Comparison of ENCODE assay signal across 8 cellular contexts in the genomic region with DNA sequence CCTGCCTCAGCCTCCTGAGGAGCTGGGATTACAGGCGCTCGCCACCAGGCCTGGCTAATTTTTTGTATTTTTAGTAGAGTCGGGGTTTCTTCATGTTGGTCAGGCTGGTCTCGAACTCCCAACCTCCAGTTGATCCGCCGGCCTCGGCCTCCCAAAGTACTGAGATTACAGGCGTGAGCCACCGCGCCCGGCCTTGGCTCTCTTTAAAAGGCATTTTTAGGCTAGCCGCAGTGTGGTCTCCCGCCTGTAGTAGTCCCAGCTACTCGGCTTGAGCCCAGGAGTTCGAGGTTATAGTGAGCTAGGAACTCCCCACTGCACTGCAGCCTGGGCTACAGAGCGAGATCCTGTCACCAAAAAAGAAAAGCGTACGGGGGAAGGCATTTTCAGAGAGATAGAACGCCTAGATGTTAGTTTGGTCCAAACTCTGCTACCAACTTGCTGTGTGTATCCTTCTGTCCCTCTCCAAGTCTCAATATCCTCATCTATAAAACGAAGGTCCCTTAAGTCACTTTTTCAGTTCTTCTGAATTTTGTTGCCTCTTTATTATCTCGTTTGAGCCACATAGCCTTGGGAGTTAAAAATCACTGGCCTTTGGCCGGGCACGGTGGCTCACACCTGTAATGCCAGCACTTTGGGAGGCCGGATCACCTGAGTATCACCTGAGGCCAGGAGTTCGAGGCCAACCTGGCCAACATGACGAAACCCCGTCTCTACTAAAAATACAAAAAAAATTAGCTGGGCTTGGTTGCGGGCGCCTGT. TPM values are rescaled to one million over a fixed set of nuclear protein-coding genes. Genes with fewer than 3 reads are reported as not detected.
DNase-seq lines count a peak whose midpoint lies in the region; ATAC-seq, FAIRE-seq and TF ChIP-seq lines count a peak whose summit lies in the region.

No MANE protein-coding gene starts in this region.

- H3K4me1 Mint-ChIP-seq in CD4-positive, CD25-positive, alpha-beta regulatory T cell: peaks cover 13 to 49% (median 37%) of the 10 kb centered on the region in 4 donors
- peaks cover 44% of the 10 kb centered on the region for H3K4me1 Mint-ChIP-seq in activated CD4-positive, alpha-beta T cell treated with anti-CD3 and anti-CD28 coated beads, Interleukin-2, amount 10 ng/mL, durations not matched to agents 7 days and 5 days
- H3K4me1 Mint-ChIP-seq in nephron progenitor cell: peaks cover 20% of the 10 kb centered on the region

- no peak for TF ChIP-seq POLR2A in endothelial cell of umbilical vein (IDR thresholded peaks at IDR 0.05; ENCODE audit: low read depth, low read length)

- BruUV-seq in endothelial cell of umbilical vein (replicated peaks; lab: Mats Ljungman, UMichigan): TSS peak; percentile 90

- H3K9ac ChIP-seq in endothelial cell of umbilical vein (replicated peaks; ENCODE audit: extremely low read depth, insufficient read depth, low read length): peak overlapping the region; percentile 98

- peaks cover 9% of the 10 kb centered on the region for H3K27me3 Mint-ChIP-seq in CD4-positive, CD25-positive, alpha-beta regulatory T cell
- H3K27me3 Mint-ChIP-seq in activated CD4-positive, alpha-beta T cell treated with anti-CD3 and anti-CD28 coated beads, Interleukin-2, amount 10 ng/mL, durations not matched to agents 7 days and 5 days: no peaks in the 10 kb centered on the region
- peaks cover 6% of the 10 kb centered on the region for H3K27me3 Mint-ChIP-seq in nephron progenitor cell (ENCODE audit: low read depth, poor library complexity)

- intact Hi-C loops in endothelial cell of umbilical vein (cut with micrococcal nuclease): loop anchor here (2.0 kb wide), 2 partner anchors 71 to 81 kb away; a partner anchor contains a TSS

- H3K27me3 ChIP-seq in CD4-positive, CD25-positive, alpha-beta regulatory T cell (ENCODE audit: control insufficient read depth, insufficient read depth, low read length): no peaks in the 10 kb centered on the region
- H3K27me3 ChIP-seq in endothelial cell of umbilical vein (ENCODE audit: control insufficient read depth in 2 of 2, insufficient read depth in 2 of 2, low read length in 2 of 2) (no peaks in the 10 kb centered on the region), thoracic aorta (replicated peaks; ENCODE audit: insufficient read depth) (no peaks in the 10 kb centered on the region)

- no peaks in the 10 kb centered on the region for H3K9me3 Mint-ChIP-seq in CD4-positive, CD25-positive, alpha-beta regulatory T cell
- H3K9me3 Mint-ChIP-seq in activated CD4-positive, alpha-beta T cell treated with anti-CD3 and anti-CD28 coated beads, Interleukin-2, amount 10 ng/mL, durations not matched to agents 7 days and 5 days: no peaks in the 10 kb centered on the region
- H3K9me3 Mint-ChIP-seq in nephron progenitor cell: no peaks in the 10 kb centered on the region

- CTCF ChIA-PET in activated CD4-positive, alpha-beta T cell treated with anti-CD3 and anti-CD28 coated beads, Interleukin-2, amount 10 ng/mL, durations not matched to agents 7 days and 5 days (lab: Charles Lee): interaction anchor here (0.6 to 1.7 kb wide), 9 partner anchors 14 to 244 kb away, joined by 3 to 9 read pairs (median 3); no protein-coding TSS in a partner anchor
- CTCF ChIA-PET in endothelial cell of umbilical vein (lab: Charles Lee): interaction anchor here (0.6 to 2.5 kb wide), 16 partner anchors 8 to 547 kb away, joined by 3 to 31 read pairs (median 4); a partner anchor contains a TSS

- H3K4me3 ChIP-seq in CD4-positive, CD25-positive, alpha-beta regulatory T cell (ENCODE audit: low read depth, low read length): peak overlapping the region; percentile 88
- peak overlapping the region; percentile 62 to 93 (median 78) for H3K4me3 ChIP-seq in endothelial cell of umbilical vein (replicated peaks in 1 of 3; ENCODE audit: insufficient read depth in 1 of 3, low read depth in 1 of 3, low read length in 3 of 3)
- peak overlapping the region; percentile 81 for H3K4me3 ChIP-seq in thoracic aorta

- H3K36me3 ChIP-seq in CD4-positive, CD25-positive, alpha-beta regulatory T cell (ENCODE audit: control insufficient read depth, insufficient read depth, low read length): peaks cover 35% of the 10 kb centered on the region
- H3K36me3 ChIP-seq in endothelial cell of umbilical vein (ENCODE audit: control insufficient read depth in 2 of 2, extremely low read depth in 1 of 2, insufficient read depth in 2 of 2, low read length in 2 of 2): peaks cover 4 to 14% of the 10 kb centered on the region in 2 experiments
- peaks cover 14% of the 10 kb centered on the region for H3K36me3 ChIP-seq in thoracic aorta

- peak overlapping the region; percentile 93 to 97 (median 97) for H3K4me3 Mint-ChIP-seq in CD4-positive, CD25-positive, alpha-beta regulatory T cell
- H3K4me3 Mint-ChIP-seq in activated CD4-positive, alpha-beta T cell treated with anti-CD3 and anti-CD28 coated beads, Interleukin-2, amount 10 ng/mL, durations not matched to agents 7 days and 5 days: peak overlapping the region; percentile 84
- peak overlapping the region; percentile 94 for H3K4me3 Mint-ChIP-seq in nephron progenitor cell

- peaks cover 5% of the 10 kb centered on the region for H3K4me1 ChIP-seq in CD4-positive, CD25-positive, alpha-beta regulatory T cell (ENCODE audit: control insufficient read depth, insufficient read depth, low read length, poor library complexity, severe bottlenecking)
- H3K4me1 ChIP-seq in endothelial cell of umbilical vein (ENCODE audit: control insufficient read depth, extremely low read depth, insufficient read depth, low read length) (peaks cover 11% of the 10 kb centered on the region), thoracic aorta (ENCODE audit: control insufficient read depth in 1 of 2, low read depth in 2 of 2) (peaks cover 7% of the 10 kb centered on the region in 2 donors)

- peaks cover 6% of the 10 kb centered on the region for H3K79me2 ChIP-seq in endothelial cell of umbilical vein (ENCODE audit: control insufficient read depth, insufficient read depth, low read length)

- no peaks in the 10 kb centered on the region for H4K20me1 ChIP-seq in endothelial cell of umbilical vein (replicated peaks; ENCODE audit: control insufficient read depth, extremely low read depth, insufficient read depth, low read length)

- H3K27ac ChIP-seq in CD4-positive, CD25-positive, alpha-beta regulatory T cell (ENCODE audit: insufficient read depth, low read length, poor library complexity, severe bottlenecking): peak overlapping the region; percentile 90
- H3K27ac ChIP-seq in endothelial cell of umbilical vein (ENCODE audit: insufficient read depth, low read depth, low read length): peak overlapping the region; percentile 91
- H3K27ac ChIP-seq in thoracic aorta: peak overlapping the region; percentile 75 to 89

- peak overlapping the region; percentile 72 for H2AFZ ChIP-seq in endothelial cell of umbilical vein (ENCODE audit: low read depth, low read length)

- DNase-seq in CD4-positive, CD25-positive, alpha-beta regulatory T cell: peak in 1 of 3 donors; percentile 55
- DNase-seq in HT1080 (ENCODE audit: low read depth) (peak; percentile 18), endothelial cell of umbilical vein (ENCODE audit: low read depth, low spot score) (peak; percentile 25), nephron progenitor cell (peak; percentile 21), thoracic aorta (ENCODE audit: low spot score) (no peak)
- peak; percentile 48 for DNase-seq in activated CD4-positive, alpha-beta T cell treated with anti-CD3 and anti-CD28 coated beads, Interleukin-2, amount 10 ng/mL, durations not matched to agents 7 days and 5 days

- dilution Hi-C loops in endothelial cell of umbilical vein (cut with MboI; ENCODE audit: extremely low pct_ligation_motif_present, low sequenced_read_pairs): no loop called here

- TF ChIP-seq CTCF in endothelial cell of umbilical vein (IDR thresholded peaks at IDR 0.05; ENCODE audit: extremely low read depth in 1 of 2, insufficient read depth in 1 of 2, low read depth in 1 of 2, low read length in 2 of 2) (no peak), nephron progenitor cell (IDR thresholded peaks at IDR 0.05) (no peak), thoracic aorta (IDR thresholded peaks at IDR 0.05) (no peak)

- FAIRE-seq in endothelial cell of umbilical vein (lab: Jason Lieb, UNC): no peak

- no peaks in the 10 kb centered on the region for H3K9me3 ChIP-seq in CD4-positive, CD25-positive, alpha-beta regulatory T cell (ENCODE audit: control insufficient read depth in 2 of 2, low read length in 2 of 2)
- H3K9me3 ChIP-seq in endothelial cell of umbilical vein (replicated peaks; ENCODE audit: control insufficient read depth, insufficient read depth, low read length) (no peaks in the 10 kb centered on the region), thoracic aorta (no peaks in the 10 kb centered on the region)

- H3K27ac Mint-ChIP-seq in CD4-positive, CD25-positive, alpha-beta regulatory T cell: peak overlapping the region; percentile 97 to 98 (median 97)
- H3K27ac Mint-ChIP-seq in activated CD4-positive, alpha-beta T cell treated with anti-CD3 and anti-CD28 coated beads, Interleukin-2, amount 10 ng/mL, durations not matched to agents 7 days and 5 days: peak overlapping the region; percentile 96
- peak overlapping the region; percentile 98 for H3K27ac Mint-ChIP-seq in nephron progenitor cell

- H3K4me2 ChIP-seq in endothelial cell of umbilical vein (ENCODE audit: insufficient read depth, low read length): peak overlapping the region; percentile 95

- POLR2A ChIA-PET in activated CD4-positive, alpha-beta T cell treated with anti-CD3 and anti-CD28 coated beads, Interleukin-2, amount 10 ng/mL, durations not matched to agents 7 days and 5 days (lab: Charles Lee): interaction anchor here (0.5 to 0.6 kb wide), 2 partner anchors 22 to 133 kb away, joined by 3 read pairs; no protein-coding TSS in a partner anchor
- POLR2A ChIA-PET in endothelial cell of umbilical vein (lab: Charles Lee): interaction anchor here (0.6 to 1.4 kb wide), 7 partner anchors 26 to 1490 kb away, joined by 3 to 13 read pairs (median 10); no protein-coding TSS in a partner anchor

- ATAC-seq in CD4-positive, CD25-positive, alpha-beta regulatory T cell (ENCODE audit: low read depth in 2 of 2): peak in 1 of 2 donors; percentile 13
- ATAC-seq in thoracic aorta (ENCODE audit: insufficient number of reproducible peaks, low FRiP score, low read depth) (peak; percentile 10), HG03342 (IDR thresholded peaks at IDR 0.05; ENCODE audit: unreplicated experiment) (no peak), GM18867 (IDR thresholded peaks at IDR 0.05; ENCODE audit: unreplicated experiment) (no peak)

- H3K36me3 Mint-ChIP-seq in CD4-positive, CD25-positive, alpha-beta regulatory T cell: peaks cover 22% of the 10 kb centered on the region
- peaks cover 36% of the 10 kb centered on the region for H3K36me3 Mint-ChIP-seq in activated CD4-positive, alpha-beta T cell treated with anti-CD3 and anti-CD28 coated beads, Interleukin-2, amount 10 ng/mL, durations not matched to agents 7 days and 5 days (ENCODE audit: low read depth)
- peaks cover 22% of the 10 kb centered on the region for H3K36me3 Mint-ChIP-seq in nephron progenitor cell (ENCODE audit: low read depth)

- no peaks in the 10 kb centered on the region for H3K9me1 ChIP-seq in endothelial cell of umbilical vein (replicated peaks; ENCODE audit: control insufficient read depth, extremely low read depth, insufficient read depth, low read length)

RNA-seq across cellular contexts. Expression of a gene that starts 0.7 kb away (rescaled TPM):
- total RNA-seq in CD4-positive, CD25-positive, alpha-beta regulatory T cell: 5.2 TPM
- 10 to 100 TPM in 2 of 4 donors, 1 to 10 TPM in 2; 7.0 to 12.7 (median 9.2) TPM for polyA plus RNA-seq in CD4-positive, CD25-positive, alpha-beta regulatory T cell
- 16.6 and 19.3 TPM in 2 replicates for total RNA-seq in HT1080 (2014; rRNA removed; shearing (Covaris generic))
- 12.2 and 13.5 TPM in 2 replicates for polyA plus RNA-seq in HT1080 (2015; cell fraction: cytosol; rRNA removed)
- polyA plus RNA-seq in HT1080 (2015; cell fraction: nucleus; rRNA removed): 12.5 and 14.4 TPM in 2 replicates
- total RNA-seq in activated CD4-positive, alpha-beta T cell treated with anti-CD3 and anti-CD28 coated beads, Interleukin-2, amount 10 ng/mL, durations not matched to agents 7 days and 5 days: 10 to 100 TPM; 22.7 to 23.7 TPM
- total RNA-seq in endothelial cell of umbilical vein (12.5 and 15.6 TPM in 2 replicates), thoracic aorta (1 to 10 TPM; 7.6 to 9.4 TPM)
- polyA plus RNA-seq in endothelial cell of umbilical vein: 19.7 and 20.2 TPM in 2 replicates
- 15.3 and 16.2 TPM in 2 replicates for polyA plus RNA-seq in endothelial cell of umbilical vein (2011; cell fraction: cytosol; rRNA removed)
- polyA plus RNA-seq in endothelial cell of umbilical vein (2011; cell fraction: nucleus; rRNA removed): 10.6 and 11.4 TPM in 2 replicates
- polyA plus RNA-seq in endothelial cell of umbilical vein (2012): 8.6 and 15.2 TPM in 2 replicates
- 39.5 and 53.9 TPM in 2 replicates for polyA minus RNA-seq in endothelial cell of umbilical vein
- 20.4 TPM for polyA minus RNA-seq in endothelial cell of umbilical vein (2011; cell fraction: cytosol; rRNA and poly(A)+ RNA removed)
- 5.0 and 5.1 TPM in 2 replicates for polyA minus RNA-seq in endothelial cell of umbilical vein (2011; cell fraction: nucleus; rRNA and poly(A)+ RNA removed)

RNA-seq across cellular contexts. Expression of a gene that starts 40.0 kb away (rescaled TPM):
- 29.4 TPM for total RNA-seq in CD4-positive, CD25-positive, alpha-beta regulatory T cell
- polyA plus RNA-seq in CD4-positive, CD25-positive, alpha-beta regulatory T cell: 1 to 10 TPM; 4.9 to 8.2 (median 5.0) TPM
- 9.4 and 15.6 TPM in 2 replicates for total RNA-seq in HT1080 (2014; rRNA removed; shearing (Covaris generic))
- 21.3 and 26.0 TPM in 2 replicates for polyA plus RNA-seq in HT1080 (2015; cell fraction: cytosol; rRNA removed)
- polyA plus RNA-seq in HT1080 (2015; cell fraction: nucleus; rRNA removed): 23.5 and 23.8 TPM in 2 replicates
- total RNA-seq in activated CD4-positive, alpha-beta T cell treated with anti-CD3 and anti-CD28 coated beads, Interleukin-2, amount 10 ng/mL, durations not matched to agents 7 days and 5 days: 10 to 100 TPM; 29.0 to 34.9 TPM
- total RNA-seq in endothelial cell of umbilical vein (59.7 and 61.0 TPM in 2 replicates), thoracic aorta (10 to 100 TPM; 17.6 to 30.8 TPM)
- 18.2 and 25.4 TPM in 2 replicates for polyA plus RNA-seq in endothelial cell of umbilical vein
- 23.5 and 25.8 TPM in 2 replicates for polyA plus RNA-seq in endothelial cell of umbilical vein (2011; cell fraction: cytosol; rRNA removed)
- 25.4 and 26.1 TPM in 2 replicates for polyA plus RNA-seq in endothelial cell of umbilical vein (2011; cell fraction: nucleus; rRNA removed)
- 28.3 and 41.3 TPM in 2 replicates for polyA plus RNA-seq in endothelial cell of umbilical vein (2012)
- polyA minus RNA-seq in endothelial cell of umbilical vein: 32.3 and 41.8 TPM in 2 replicates
- polyA minus RNA-seq in endothelial cell of umbilical vein (2011; cell fraction: cytosol; rRNA and poly(A)+ RNA removed): 17.5 TPM
- 25.8 and 32.2 TPM in 2 replicates for polyA minus RNA-seq in endothelial cell of umbilical vein (2011; cell fraction: nucleus; rRNA and poly(A)+ RNA removed)
